ENCODE assay signal across 13 cellular contexts in the genomic region with DNA sequence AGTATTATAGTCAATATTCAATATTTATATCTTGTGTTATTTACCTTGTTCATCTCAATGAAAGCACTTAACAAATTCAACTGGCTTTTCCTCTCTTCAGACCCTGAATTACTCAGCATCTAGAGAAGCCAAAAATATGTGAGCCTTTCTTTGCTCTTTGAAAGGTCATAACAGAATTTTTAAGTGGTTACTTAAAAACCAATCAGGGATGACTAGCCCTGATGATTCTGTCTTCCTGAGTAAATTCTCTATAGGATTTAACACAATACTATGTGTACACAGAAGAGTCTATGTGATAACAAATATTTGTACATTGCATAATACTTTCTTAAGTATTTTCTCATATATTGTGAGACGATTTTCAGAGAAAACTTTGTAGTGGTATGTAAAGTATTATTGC.
"Had no signal": no experiment of that assay in that cellular context is flagged by ENCODE, and none has a peak within 500 bp of the region (broad histone marks: within the 10 kb centered on the region; RNA-seq: fewer than 3 reads in every experiment).

No MANE protein-coding gene starts in this region.

- DNase-seq: activated CD4-positive, alpha-beta memory T cell treated with anti-CD3 and anti-CD28 coated beads, Interleukin-2, amount 10 ng/mL, durations not matched to agents 7 days and 5 days; activated CD8-positive, alpha-beta memory T cell treated with anti-CD3 and anti-CD28 coated beads, Interleukin-2, amount 50 U/mL, for 4 hours; activated naive CD4-positive, alpha-beta T cell treated with Interleukin-2 at 50 U/mL for 16 hours; activated naive CD8-positive, alpha-beta T cell treated with anti-CD3 and anti-CD28 coated beads, Interleukin-2, amount 50 U/mL, for 24 hours; cerebellar nuclear complex; endodermal cell; gastrocnemius medialis; heart right ventricle; islet precursor cell; T-helper 9 cell; thyroid gland had no signal

- ATAC-seq: activated naive CD8-positive, alpha-beta T cell treated with anti-CD3 and anti-CD28 coated beads, Interleukin-2, amount 50 U/mL, for 24 hours; esophagus mucosa; gastrocnemius medialis; heart right ventricle; left lobe of liver had no signal

- H3K4me3 ChIP-seq: gastrocnemius medialis, heart right ventricle, thyroid gland had no signal
